In genomic region chr12:104941454-104941853, GRCh38 we compare ENCODE assay signal across 2 cellular contexts.
A peak's percentile ranks its signal among the peaks of the same experiment; 100 is the strongest.
TF ChIP-seq lines count a peak whose summit lies in the region.

No MANE protein-coding gene starts in this region.

TF ChIP-seq in liver, 16 proteins besides CTCF, POLR2A, EP300 and RAD21:
- peak; percentile 46 for TF ChIP-seq YY1 (IDR thresholded peaks at IDR 0.05)
- no peak for TF ChIP-seq REST (IDR thresholded peaks at IDR 0.05)
- TF ChIP-seq RXRA (IDR thresholded peaks at IDR 0.05): peak; percentile 19 to 60
- TF ChIP-seq, protein P1, sequence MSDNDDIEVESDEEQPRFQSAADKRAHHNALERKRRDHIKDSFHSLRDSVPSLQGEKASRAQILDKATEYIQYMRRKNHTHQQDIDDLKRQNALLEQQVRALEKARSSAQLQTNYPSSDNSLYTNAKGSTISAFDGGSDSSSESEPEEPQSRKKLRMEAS (IDR thresholded peaks at IDR 0.05): no peak
- peak; percentile 20 for TF ChIP-seq ZBTB33 (IDR thresholded peaks at IDR 0.05)
- no peak for TF ChIP-seq TAF1 (conservative IDR thresholded peaks at IDR 0.05)
- TF ChIP-seq HNF4A (conservative IDR thresholded peaks at IDR 0.05): peak; percentile 53 to 78
- no peak for TF ChIP-seq SP1 (IDR thresholded peaks at IDR 0.05)
- no peak for TF ChIP-seq JUND (IDR thresholded peaks at IDR 0.05)
- TF ChIP-seq FOXA1 (IDR thresholded peaks at IDR 0.05): peak; percentile 53
- TF ChIP-seq FOXA2 (IDR thresholded peaks at IDR 0.05): peak; percentile 25
- no peak for TF ChIP-seq HNF4G (IDR thresholded peaks at IDR 0.05)

TF ChIP-seq in HepG2, 621 proteins besides CTCF, POLR2A, EP300 and RAD21:
- no peak for TF ChIP-seq ZFY (CRISPR knock-in tag; IDR thresholded peaks at IDR 0.05)
- TF ChIP-seq GRHL1 (CRISPR knock-in tag; conservative IDR thresholded peaks at IDR 0.05): no peak
- TF ChIP-seq HMGXB3 (CRISPR knock-in tag; IDR thresholded peaks at IDR 0.05; ENCODE audit: borderline replicate concordance): no peak
- no peak for TF ChIP-seq YEATS2 (CRISPR knock-in tag; IDR thresholded peaks at IDR 0.05; ENCODE audit: borderline replicate concordance)
TF ChIP-seq in HepG2: peak in this region for 0.
